Comparison of ENCODE assay signal across 8 cellular contexts in the genomic region with DNA sequence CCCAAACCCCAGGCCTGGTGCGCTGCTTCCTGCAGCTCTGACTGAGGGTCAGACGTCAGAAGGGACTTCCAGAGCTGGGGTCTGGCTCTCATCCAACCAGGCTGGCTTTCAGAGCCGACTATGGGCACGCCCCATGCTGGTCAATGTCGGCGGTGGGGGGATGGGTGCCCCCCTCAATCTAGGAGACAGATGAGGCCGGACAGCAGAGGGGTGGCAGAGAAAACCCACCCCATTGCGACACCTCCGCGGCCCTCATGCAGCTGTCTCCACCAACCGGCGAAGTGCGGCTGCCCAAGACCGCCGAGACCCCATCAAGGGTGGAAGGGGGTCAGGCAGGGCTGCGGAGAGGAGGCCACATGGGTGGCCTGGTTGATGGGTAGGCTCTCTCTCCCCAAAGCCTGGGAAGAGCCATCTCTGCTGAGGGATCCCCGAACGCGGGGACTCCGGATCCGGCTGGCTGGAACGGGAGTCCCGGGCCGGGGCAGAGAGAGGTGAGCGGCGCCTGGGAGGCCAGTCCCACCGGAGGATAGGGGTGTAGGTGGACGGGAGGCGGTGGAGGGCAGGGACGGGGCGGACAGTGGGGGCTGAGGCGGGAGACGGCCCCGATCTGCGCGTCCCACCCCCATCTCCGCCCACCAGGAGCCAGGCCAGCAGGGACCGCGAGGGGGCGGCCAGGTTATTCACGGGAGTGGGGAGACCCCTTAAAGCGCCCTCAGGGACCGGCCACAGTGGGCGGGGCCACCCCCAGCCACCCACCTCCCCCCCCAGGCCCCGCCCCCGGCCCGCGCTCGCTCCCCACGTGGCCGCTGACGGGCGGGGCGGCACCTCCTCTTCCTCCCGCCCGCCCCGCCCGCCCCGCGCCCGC. TPM values are rescaled to one million over a fixed set of nuclear protein-coding genes. Genes with fewer than 3 reads are reported as not detected.
DNase-seq lines count a peak whose midpoint lies in the region; ATAC-seq and FAIRE-seq lines count a peak whose summit lies in the region.

TSS of gene INF2 (plus strand) at position 864 of the 865 bp plus-strand sequence. CDS start 11,748 bp downstream, outside the sequence.

- peak within 1 kb of the TSS; percentile 41 for H2AFZ ChIP-seq in neuron (ENCODE audit: low read depth, low read length)

- FAIRE-seq in urothelium cell line (lab: Jason Lieb, UNC), result no peak

- no peaks in the 10 kb centered on the region for H3K36me3 Mint-ChIP-seq in activated naive CD4-positive, alpha-beta T cell treated with anti-CD3 and anti-CD28 coated beads, Interleukin-2, amount 50 U/mL, for 24 hours

- no peaks in the 10 kb centered on the region for H3K27me3 ChIP-seq in neuron (ENCODE audit: insufficient read depth, low read length)

- no peaks in the 10 kb centered on the region for H3K9me3 Mint-ChIP-seq in activated naive CD4-positive, alpha-beta T cell treated with anti-CD3 and anti-CD28 coated beads, Interleukin-2, amount 50 U/mL, for 24 hours

- peak within 1 kb of the TSS; percentile 4 for H3K27ac Mint-ChIP-seq in activated naive CD4-positive, alpha-beta T cell treated with anti-CD3 and anti-CD28 coated beads, Interleukin-2, amount 50 U/mL, for 24 hours

- peak; percentile 38 for ATAC-seq in HG02870 (IDR thresholded peaks at IDR 0.05; ENCODE audit: unreplicated experiment)
- no peak for ATAC-seq in GM18519 (IDR thresholded peaks at IDR 0.05; ENCODE audit: low FRiP score, unreplicated experiment)

- peaks cover 59% of the 10 kb centered on the region for H3K4me1 Mint-ChIP-seq in activated naive CD4-positive, alpha-beta T cell treated with anti-CD3 and anti-CD28 coated beads, Interleukin-2, amount 50 U/mL, for 24 hours

- peak within 1 kb of the TSS; percentile 81 for H3K4me3 Mint-ChIP-seq in activated naive CD4-positive, alpha-beta T cell treated with anti-CD3 and anti-CD28 coated beads, Interleukin-2, amount 50 U/mL, for 24 hours

- peaks cover 25% of the 10 kb centered on the region for H3K4me1 ChIP-seq in neuron (ENCODE audit: insufficient read depth, low read length)

- H3K9me3 ChIP-seq in neuron (ENCODE audit: low read length), result no peaks in the 10 kb centered on the region

- H3K4me3 ChIP-seq in neuron (ENCODE audit: low read length), result peak within 1 kb of the TSS; percentile 75

- no peaks in the 10 kb centered on the region for H3K27me3 Mint-ChIP-seq in activated naive CD4-positive, alpha-beta T cell treated with anti-CD3 and anti-CD28 coated beads, Interleukin-2, amount 50 U/mL, for 24 hours

- DNase-seq in DMS79 (lab: John Stamatoyannopoulos, UW) (peak; percentile 35), RKO (ENCODE audit: low spot score) (peak; percentile 58), glomerular endothelial cell (ENCODE audit: extremely low read depth, low read depth, low spot score) (no peak), urothelium cell line (ENCODE audit: low spot score) (peak; percentile 81)

- no peaks in the 10 kb centered on the region for H3K36me3 ChIP-seq in neuron (ENCODE audit: insufficient read depth, low read length)

RNA-seq across cellular contexts. Expression of gene INF2, which starts in this region (rescaled TPM):
- 118 and 140 TPM in 2 replicates for total RNA-seq in glomerular endothelial cell
